In genomic region chr19:10752913-10753285, GRCh38 we compare ENCODE assay signal across 20 cellular contexts. TPM values are rescaled to one million over a fixed set of nuclear protein-coding genes. Genes with fewer than 3 reads are reported as not detected.
DNase-seq lines count a peak whose midpoint lies in the region; ATAC-seq, FAIRE-seq and TF ChIP-seq lines count a peak whose summit lies in the region.
"Had no signal": no experiment of that assay in that cellular context is flagged by ENCODE, and none has a peak within 500 bp of the region (broad histone marks: within the 10 kb centered on the region; RNA-seq: fewer than 3 reads in every experiment).

No MANE protein-coding gene starts in this region.

- TF ChIP-seq EP300 in HepG2 (IDR thresholded peaks at IDR 0.05; ENCODE audit: low read depth in 2 of 2, low read length in 2 of 2), result no peak
- no peak for TF ChIP-seq EP300 in HepG2 (CRISPR knock-in tag; IDR thresholded peaks at IDR 0.05; ENCODE audit: borderline replicate concordance)

- in situ Hi-C loops in HepG2 (cut with HindIII; ENCODE audit: extremely low pct_ligation_motif_present, low pct_unique_long_range_greater_than_20kb), result no loop called here

- no peak for FAIRE-seq in HepG2 (lab: Jason Lieb, UNC)
- FAIRE-seq: H1, urothelium cell line had no signal

- ATAC-seq in HepG2 (no peak), right lobe of liver (no peak), body of pancreas (no peak)
- ATAC-seq: left lobe of liver had no signal

- H3K79me2 ChIP-seq in HepG2 (ENCODE audit: insufficient read depth, low read length), result peaks cover 56% of the 10 kb centered on the region

- 99% methylated on average over 4 of the region's 4 CpGs for WGBS in HepG2 (ENCODE audit: low lambda C conversion rate)
- 96% methylated on average over 3 of the region's 4 CpGs for WGBS in right lobe of liver (ENCODE audit: insufficient coverage, low coverage, low lambda C conversion rate, missing lambda C conversion rate)
- WGBS in body of pancreas, 2 donors, result 92 to 97% methylated on average over 4 of the region's 4 CpGs

- no peak overlapping the region for H3K27ac Mint-ChIP-seq in MCF 10A (ENCODE audit: low read depth, unreplicated experiment)
- H3K27ac Mint-ChIP-seq: neural progenitor cell had no signal

- DNase-seq in HepG2 (ENCODE audit: low spot score) (no peak), right lobe of liver (no peak), body of pancreas (no peak), retina (no peak), MCF 10A (ENCODE audit: unreplicated experiment) (no peak), OCI-M1 (lab: John Stamatoyannopoulos, UW) (no peak), SW480 (ENCODE audit: low spot score) (no peak)
- DNase-seq: activated CD4-positive, alpha-beta T cell treated with anti-CD3 and anti-CD28 coated beads for 1 hour; amniotic stem cell; DND-41; MV-4-11; NCI-H82; sigmoid colon; stimulated activated CD4-positive, alpha-beta T cell treated with anti-CD3 and anti-CD28 coated beads, Interleukin-2, amount 100 ng/mL, for 48 hours; T-helper 2 cell had no signal

- intact Hi-C loops in HepG2 (cut with micrococcal nuclease; ENCODE audit: unreplicated experiment) (no loop called here), right lobe of liver (cut with DNase I) (no loop called here), body of pancreas (cut with DNase I) (no loop called here), MCF 10A (cut with micrococcal nuclease) (no loop called here)

- TF ChIP-seq RAD21 in HepG2 (CRISPR knock-in tag; IDR thresholded peaks at IDR 0.05), result no peak

- no peaks in the 10 kb centered on the region for H3K27me3 Mint-ChIP-seq in MCF 10A (ENCODE audit: insufficient read depth, unreplicated experiment)

- H3K27me3 ChIP-seq in HepG2 (ENCODE audit: control insufficient read depth in 1 of 2, insufficient read depth in 2 of 2, low read length in 2 of 2) (no peaks in the 10 kb centered on the region), right lobe of liver (no peaks in the 10 kb centered on the region), body of pancreas (no peaks in the 10 kb centered on the region), mucosa of stomach (ENCODE audit: control insufficient read depth, insufficient read depth, low read length) (no peaks in the 10 kb centered on the region)
- H3K27me3 ChIP-seq: neural progenitor cell, sigmoid colon had no signal

- no peak overlapping the region for H2AFZ ChIP-seq in HepG2 (ENCODE audit: low read length)
- H2AFZ ChIP-seq: neural progenitor cell had no signal

- H3K36me3 ChIP-seq in HepG2 (replicated peaks in 1 of 2; ENCODE audit: control insufficient read depth in 1 of 2, insufficient read depth in 2 of 2, low read length in 2 of 2) (no peaks in the 10 kb centered on the region; a peak in 2 of 5 replicates), right lobe of liver (no peaks in the 10 kb centered on the region), body of pancreas (replicated peaks in 1 of 2; ENCODE audit: insufficient read depth in 1 of 2, low read depth in 2 of 2) (no peaks in the 10 kb centered on the region), mucosa of stomach (ENCODE audit: control insufficient read depth, insufficient read depth, low read length) (no peaks in the 10 kb centered on the region)
- H3K36me3 ChIP-seq: neural progenitor cell, sigmoid colon had no signal

- H3K9me3 ChIP-seq in HepG2 (ENCODE audit: low read length) (no peaks in the 10 kb centered on the region), right lobe of liver (no peaks in the 10 kb centered on the region), body of pancreas (no peaks in the 10 kb centered on the region), mucosa of stomach (ENCODE audit: control insufficient read depth, low read length) (no peaks in the 10 kb centered on the region)
- H3K9me3 ChIP-seq: sigmoid colon had no signal

- no peak for TF ChIP-seq POLR2A in HepG2 (IDR thresholded peaks at IDR 0.05; ENCODE audit: insufficient read depth in 1 of 2, low read depth in 2 of 2, low read length in 2 of 2)
- TF ChIP-seq POLR2A in right lobe of liver (IDR thresholded peaks at IDR 0.05), result no peak
- no peak for TF ChIP-seq POLR2A in body of pancreas (IDR thresholded peaks at IDR 0.05)

- no peak overlapping the region for H3K4me3 Mint-ChIP-seq in MCF 10A (ENCODE audit: unreplicated experiment)
- H3K4me3 Mint-ChIP-seq: neural progenitor cell had no signal

- H3K4me2 ChIP-seq in HepG2 (ENCODE audit: low read depth, low read length), result no peak overlapping the region
- H3K4me2 ChIP-seq: neural progenitor cell had no signal

- BruUV-seq in HepG2 (replicated peaks; lab: Mats Ljungman, UMichigan), result no TSS peak
- no TSS peak for BruUV-seq in MCF 10A (replicated peaks; lab: Mats Ljungman, UMichigan)

- H4K20me1 ChIP-seq in HepG2 (ENCODE audit: insufficient read depth, low read length), result no peaks in the 10 kb centered on the region

- H3K9ac ChIP-seq in HepG2 (ENCODE audit: insufficient read depth, low read depth, low read length), result no peak overlapping the region
- H3K9ac ChIP-seq in mucosa of stomach (ENCODE audit: low read length), result peak overlapping the region; percentile 74
- H3K9ac ChIP-seq: neural progenitor cell had no signal

- no peak overlapping the region for H3K4me3 ChIP-seq in HepG2 (replicated peaks in 1 of 3; ENCODE audit: insufficient read depth in 1 of 3, low read depth in 2 of 3, low read length in 3 of 3)
- H3K4me3 ChIP-seq in right lobe of liver, result no peak overlapping the region
- H3K4me3 ChIP-seq in body of pancreas, result no peak overlapping the region
- H3K4me3 ChIP-seq in mucosa of stomach (ENCODE audit: low read length), result no peak overlapping the region
- H3K4me3 ChIP-seq: neural progenitor cell, sigmoid colon had no signal

- H3K27ac ChIP-seq in HepG2 (ENCODE audit: extremely low read length, insufficient read depth, low read length) (no peak overlapping the region), right lobe of liver (peak overlapping the region in 1 of 3 donors; percentile 82), body of pancreas (peak overlapping the region in 3 of 4 donors; percentile 26 to 88 (median 88))
- H3K27ac ChIP-seq: neural progenitor cell had no signal

- POLR2A ChIA-PET in HepG2 (lab: Yijun Ruan, JAX), result interaction anchor here (1.1 kb wide), 1 partner anchor 35 kb away, joined by 3 read pairs; no protein-coding TSS in a partner anchor
- POLR2A ChIA-PET in MCF 10A (lab: Yijun Ruan, JAX), result no interaction called here

- peaks cover 28% of the 10 kb centered on the region for H3K4me1 Mint-ChIP-seq in MCF 10A (ENCODE audit: insufficient read depth, unreplicated experiment)

- H3K9me3 Mint-ChIP-seq in MCF 10A (ENCODE audit: unreplicated experiment), result no peaks in the 10 kb centered on the region
- H3K9me3 Mint-ChIP-seq: neural progenitor cell had no signal

- peaks cover 7% of the 10 kb centered on the region for H3K36me3 Mint-ChIP-seq in MCF 10A (ENCODE audit: insufficient read depth, unreplicated experiment)

- CTCF ChIA-PET in HepG2 (lab: Yijun Ruan, JAX; ENCODE audit: low intra/inter-chr PET ratio, low total read pairs), result no interaction called here
- CTCF ChIA-PET in MCF 10A (lab: Yijun Ruan, JAX), result interaction anchor here (0.6 kb wide), 1 partner anchor 503 kb away, joined by 3 read pairs; no protein-coding TSS in a partner anchor

- no peak for TF ChIP-seq CTCF in HepG2 (CRISPR knock-in tag; IDR thresholded peaks at IDR 0.05)
- TF ChIP-seq CTCF in right lobe of liver (IDR thresholded peaks at IDR 0.05), result no peak
- no peak for TF ChIP-seq CTCF in body of pancreas (IDR thresholded peaks at IDR 0.05)
- TF ChIP-seq CTCF in MCF 10A (IDR thresholded peaks at IDR 0.05; ENCODE audit: unreplicated experiment), result no peak

- H3K4me1 ChIP-seq in HepG2 (ENCODE audit: insufficient read depth, low read length) (peaks cover 67% of the 10 kb centered on the region), right lobe of liver (peaks cover 0 to 34% (median 21%) of the 10 kb centered on the region in 4 donors), body of pancreas (peaks cover 51% of the 10 kb centered on the region), mucosa of stomach (ENCODE audit: control insufficient read depth, insufficient read depth, low read length) (peaks cover 74% of the 10 kb centered on the region)
- H3K4me1 ChIP-seq: neural progenitor cell had no signal

RNA-seq across cellular contexts. Expression of gene DNM2, which starts 35.0 kb away (rescaled TPM):
- total RNA-seq in HepG2 (2016; rRNA removed; fragmentation: Illumina TruSeq; extraction: Trizol), result 41.7 and 48.2 TPM in 2 replicates
- total RNA-seq in HepG2 (2016; cell fraction: cytosol; rRNA removed; fragmentation: Illumina TruSeq; extraction: Trizol; ENCODE audit: low read depth), result 19.9 and 21.9 TPM in 2 replicates
- 37.7 and 40.5 TPM in 2 replicates for total RNA-seq in HepG2 (2016; cell fraction: insoluble cytoplasmic fraction; rRNA removed; fragmentation: Illumina TruSeq; extraction: Trizol)
- 29.4 and 31.2 TPM in 2 replicates for total RNA-seq in HepG2 (2016; cell fraction: membrane; rRNA removed; fragmentation: Illumina TruSeq; extraction: Trizol)
- 56.9 and 61.6 TPM in 2 replicates for total RNA-seq in HepG2 (2016; cell fraction: nucleus; rRNA removed; fragmentation: Illumina TruSeq; extraction: Trizol)
- polyA plus RNA-seq in HepG2 (2011; rRNA removed), result 59.8 and 67.0 TPM in 2 replicates
- 29.1 and 41.0 TPM in 2 replicates for polyA plus RNA-seq in HepG2 (2011; cell fraction: cytosol; rRNA removed)
- 155 and 203 TPM in 2 replicates for polyA plus RNA-seq in HepG2 (2011; cell fraction: nucleus; rRNA removed)
- polyA plus RNA-seq in HepG2 (2012), result 44.2 and 57.9 TPM in 2 replicates
- polyA plus RNA-seq in HepG2 (2016; cell fraction: cytosol; fragmentation: Illumina TruSeq; extraction: Trizol; ENCODE audit: low read depth), result 8.6 and 9.0 TPM in 2 replicates
- polyA plus RNA-seq in HepG2 (2016; cell fraction: insoluble cytoplasmic fraction; fragmentation: Illumina TruSeq; extraction: Trizol; ENCODE audit: low read depth), result 39.4 and 48.6 TPM in 2 replicates
- polyA plus RNA-seq in HepG2 (2016; cell fraction: membrane; fragmentation: Illumina TruSeq; extraction: Trizol; ENCODE audit: low read depth), result 18.1 and 20.6 TPM in 2 replicates
- 87.0 and 94.1 TPM in 2 replicates for polyA plus RNA-seq in HepG2 (2016; cell fraction: nucleus; fragmentation: Illumina TruSeq; extraction: Trizol; ENCODE audit: insufficient read depth, low read depth)
- 200 and 264 TPM in 2 replicates for polyA minus RNA-seq in HepG2 (2011; rRNA and poly(A)+ RNA removed; ENCODE audit: low replicate concordance)
- 44.4 and 50.0 TPM in 2 replicates for polyA minus RNA-seq in HepG2 (2011; cell fraction: cytosol; rRNA and poly(A)+ RNA removed)
- polyA minus RNA-seq in HepG2 (2011; cell fraction: nucleus; rRNA and poly(A)+ RNA removed), result 143 and 162 TPM in 2 replicates
- total RNA-seq in right lobe of liver, result 10 to 100 TPM; 54.0 to 86.9 (median 68.3) TPM
- total RNA-seq in body of pancreas, result 100 to 1,000 TPM in 1 of 2 donors, 10 to 100 TPM in 1; 98.6 to 158 TPM
- total RNA-seq in MCF 10A (2022), result 114 and 125 TPM in 2 replicates

RNA-seq across cellular contexts. Expression of gene QTRT1, which starts 51.7 kb away (rescaled TPM):
- 33.0 and 38.6 TPM in 2 replicates for total RNA-seq in HepG2 (2016; rRNA removed; fragmentation: Illumina TruSeq; extraction: Trizol)
- total RNA-seq in HepG2 (2016; cell fraction: cytosol; rRNA removed; fragmentation: Illumina TruSeq; extraction: Trizol; ENCODE audit: low read depth), result 19.1 and 20.1 TPM in 2 replicates
- total RNA-seq in HepG2 (2016; cell fraction: insoluble cytoplasmic fraction; rRNA removed; fragmentation: Illumina TruSeq; extraction: Trizol), result 36.0 and 39.4 TPM in 2 replicates
- total RNA-seq in HepG2 (2016; cell fraction: membrane; rRNA removed; fragmentation: Illumina TruSeq; extraction: Trizol), result 12.2 and 12.9 TPM in 2 replicates
- total RNA-seq in HepG2 (2016; cell fraction: nucleus; rRNA removed; fragmentation: Illumina TruSeq; extraction: Trizol), result 31.9 and 35.0 TPM in 2 replicates
- polyA plus RNA-seq in HepG2 (2011; rRNA removed), result 41.6 and 55.6 TPM in 2 replicates
- 25.8 and 39.0 TPM in 2 replicates for polyA plus RNA-seq in HepG2 (2011; cell fraction: cytosol; rRNA removed)
- polyA plus RNA-seq in HepG2 (2011; cell fraction: nucleus; rRNA removed), result 270 and 290 TPM in 2 replicates
- 27.7 and 35.3 TPM in 2 replicates for polyA plus RNA-seq in HepG2 (2012)
- 11.2 and 12.9 TPM in 2 replicates for polyA plus RNA-seq in HepG2 (2016; cell fraction: cytosol; fragmentation: Illumina TruSeq; extraction: Trizol; ENCODE audit: low read depth)
- 38.0 and 39.9 TPM in 2 replicates for polyA plus RNA-seq in HepG2 (2016; cell fraction: insoluble cytoplasmic fraction; fragmentation: Illumina TruSeq; extraction: Trizol; ENCODE audit: low read depth)
- 12.7 and 13.2 TPM in 2 replicates for polyA plus RNA-seq in HepG2 (2016; cell fraction: membrane; fragmentation: Illumina TruSeq; extraction: Trizol; ENCODE audit: low read depth)
- polyA plus RNA-seq in HepG2 (2016; cell fraction: nucleus; fragmentation: Illumina TruSeq; extraction: Trizol; ENCODE audit: insufficient read depth, low read depth), result 92.8 and 94.8 TPM in 2 replicates
- 26.7 and 36.3 TPM in 2 replicates for polyA minus RNA-seq in HepG2 (2011; rRNA and poly(A)+ RNA removed; ENCODE audit: low replicate concordance)
- 8.2 and 12.2 TPM in 2 replicates for polyA minus RNA-seq in HepG2 (2011; cell fraction: cytosol; rRNA and poly(A)+ RNA removed)
- polyA minus RNA-seq in HepG2 (2011; cell fraction: nucleus; rRNA and poly(A)+ RNA removed), result 15.5 and 18.7 TPM in 2 replicates
- total RNA-seq in right lobe of liver, result 10 to 100 TPM; 19.0 to 30.2 (median 26.8) TPM
- total RNA-seq in body of pancreas, result 10 to 100 TPM; 71.6 to 89.7 TPM
- total RNA-seq in MCF 10A (2022), result 57.5 and 71.3 TPM in 2 replicates
